Comparison of ENCODE assay signal across 22 cellular contexts in the genomic region with DNA sequence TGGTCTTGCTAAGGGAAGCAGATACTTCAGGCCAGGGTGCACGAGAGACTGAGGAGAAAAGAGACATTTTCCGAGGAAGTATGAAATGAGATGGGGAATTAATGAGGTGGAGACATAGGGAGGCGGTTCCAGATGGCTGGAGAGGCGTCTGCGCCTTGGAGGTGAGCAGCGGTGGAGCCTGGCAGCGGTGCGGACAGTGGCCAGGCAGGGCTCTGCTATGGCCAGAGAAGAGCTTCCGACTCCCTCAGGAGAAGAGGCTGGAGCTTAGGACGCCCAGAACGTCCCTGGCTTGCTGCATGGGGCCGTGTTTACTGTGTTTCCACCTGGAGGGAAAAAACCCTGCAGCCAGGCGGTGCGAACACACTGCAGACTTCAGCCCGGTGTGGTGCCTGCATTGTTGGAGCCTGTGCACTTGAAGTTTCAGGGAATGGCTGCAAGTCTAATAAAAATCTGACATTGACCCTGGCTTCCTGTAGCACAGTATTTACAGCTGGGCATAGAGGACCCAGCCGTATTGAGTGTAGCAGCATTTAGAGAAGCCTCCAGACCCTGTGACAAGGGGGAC.
"Had no signal": no experiment of that assay in that cellular context is flagged by ENCODE, and none has a peak within 500 bp of the region (broad histone marks: within the 10 kb centered on the region; RNA-seq: fewer than 3 reads in every experiment).

No MANE protein-coding gene starts in this region.

- H3K4me1 ChIP-seq: esophagus muscularis mucosa, gastroesophageal sphincter, thyroid gland, upper lobe of right lung, vagina had no signal

- H3K4me1 Mint-ChIP-seq: naive B cell had no signal

- H3K9me3 ChIP-seq: esophagus muscularis mucosa, gastroesophageal sphincter, neutrophil, ovary, suprapubic skin, thyroid gland, upper lobe of right lung, vagina had no signal

- H3K4me3 ChIP-seq: esophagus muscularis mucosa, gastroesophageal sphincter, lung, ovary, smooth muscle cell, suprapubic skin, thyroid gland, upper lobe of right lung, vagina had no signal

- H3K27ac ChIP-seq: epithelial cell of prostate, esophagus muscularis mucosa, gastroesophageal sphincter, neutrophil, ovary, suprapubic skin, thyroid gland, upper lobe of right lung, vagina had no signal

- H3K27ac Mint-ChIP-seq: naive B cell, nephron progenitor cell had no signal

- H3K4me2 ChIP-seq: smooth muscle cell had no signal

- H3K36me3 ChIP-seq: esophagus muscularis mucosa, gastroesophageal sphincter, neutrophil, ovary, suprapubic skin, thyroid gland, upper lobe of right lung, vagina had no signal

- H3K9me3 Mint-ChIP-seq: nephron progenitor cell had no signal

- H3K27me3 ChIP-seq: neutrophil, ovary, thyroid gland, upper lobe of right lung, vagina had no signal

- DNase-seq: effector memory CD4-positive, alpha-beta T cell; foreskin fibroblast; glutamatergic neuron; islet precursor cell; left ventricle myocardium superior; mesenchymal stem cell; naive B cell; nephron progenitor cell; ovary; right cardiac atrium; stimulated activated CD4-positive, alpha-beta T cell treated with anti-CD3 and anti-CD28 coated beads, Interleukin-2, amount 100 ng/mL, for 48 hours; stimulated activated naive CD4-positive, alpha-beta T cell treated with Interleukin-2 at 50 U/mL for 16 hours; thyroid gland; upper lobe of right lung had no signal

- H3K4me3 Mint-ChIP-seq: naive B cell, nephron progenitor cell had no signal

- H3K36me3 Mint-ChIP-seq: naive B cell had no signal

- ATAC-seq: gastroesophageal sphincter, left ventricle myocardium superior had no signal
